ENCODE assay signal across 21 cellular contexts in genomic region chr5:8576178-8576577, GRCh38.
"Had no signal": no experiment of that assay in that cellular context is flagged by ENCODE, and none has a peak within 500 bp of the region (broad histone marks: within the 10 kb centered on the region; RNA-seq: fewer than 3 reads in every experiment).

No MANE protein-coding gene starts in this region.

- DNase-seq: effector CD4-positive, alpha-beta T cell; heart left ventricle; hippocampal formation; islet precursor cell; mammary epithelial cell; natural killer cell; nucleus accumbens; ovary; small intestine; stimulated activated CD4-positive, alpha-beta T cell treated with anti-CD3 and anti-CD28 coated beads, Interleukin-12 subunit alpha, Interleukin-12 subunit beta, amount 100 ng/mL, for 4 hours; stimulated activated naive CD4-positive, alpha-beta T cell; stomach; substantia nigra; transverse colon had no signal

- H3K4me1 ChIP-seq: heart left ventricle, neural progenitor cell, right atrium auricular region, stomach, transverse colon had no signal

- H3K4me2 ChIP-seq: neural progenitor cell had no signal

- H3K9ac ChIP-seq: neural progenitor cell had no signal

- ATAC-seq: heart left ventricle, left lobe of liver, natural killer cell had no signal

- H3K9me3 ChIP-seq: heart left ventricle, ovary, right atrium auricular region, stomach, thoracic aorta, transverse colon had no signal

- H3K9me3 Mint-ChIP-seq: mesothelial cell of epicardium, neural progenitor cell had no signal

- H3K4me1 Mint-ChIP-seq: mesothelial cell of epicardium, natural killer cell, neural progenitor cell had no signal

- H3K36me3 Mint-ChIP-seq: mesothelial cell of epicardium, neural progenitor cell had no signal

- H3K27ac ChIP-seq: coronary artery, heart left ventricle, neural progenitor cell, ovary, right atrium auricular region, stomach, thoracic aorta, transverse colon had no signal

- H3K36me3 ChIP-seq: heart left ventricle, neural progenitor cell, ovary, right atrium auricular region, stomach, thoracic aorta, transverse colon had no signal

- FAIRE-seq: frontal cortex, small intestine had no signal

- H2AFZ ChIP-seq: neural progenitor cell had no signal

- H3K4me3 Mint-ChIP-seq: mesothelial cell of epicardium, natural killer cell, neural progenitor cell had no signal

- H3K4me3 ChIP-seq: coronary artery, heart left ventricle, neural progenitor cell, ovary, right atrium auricular region, stomach, thoracic aorta, transverse colon had no signal

- H3K27ac Mint-ChIP-seq: mesothelial cell of epicardium, natural killer cell, neural progenitor cell had no signal

- H3K27me3 ChIP-seq: heart left ventricle, neural progenitor cell, ovary, right atrium auricular region, stomach, transverse colon had no signal
